10 cellular contexts compared by ENCODE assay signal in the genomic region with DNA sequence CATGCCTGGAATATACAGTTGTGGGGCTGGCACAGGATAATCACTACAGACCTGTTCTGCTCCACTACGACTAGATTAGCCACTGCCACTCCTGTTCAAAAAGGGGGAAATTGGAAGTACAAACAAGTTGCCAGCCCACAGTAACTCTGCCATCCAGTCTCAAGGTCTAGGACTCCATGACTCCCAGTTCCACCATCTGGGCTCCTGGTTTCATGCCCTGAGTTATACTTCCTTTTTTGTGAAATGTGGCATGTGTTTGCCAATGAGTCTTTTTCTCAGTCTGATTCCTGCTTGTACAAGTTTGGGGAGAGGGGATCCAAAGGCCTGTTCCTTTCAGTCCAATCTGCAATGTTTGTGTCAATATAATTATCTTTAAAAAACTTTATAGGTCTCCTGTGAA. TPM values are rescaled to one million over a fixed set of nuclear protein-coding genes. Genes with fewer than 3 reads are reported as not detected.
DNase-seq lines count a peak whose midpoint lies in the region; ATAC-seq and TF ChIP-seq lines count a peak whose summit lies in the region.
"Had no signal": no experiment of that assay in that cellular context is flagged by ENCODE, and none has a peak within 500 bp of the region (broad histone marks: within the 10 kb centered on the region; RNA-seq: fewer than 3 reads in every experiment).

No MANE protein-coding gene starts in this region.

- H3K9me3 ChIP-seq in CD8-positive, alpha-beta T cell (ENCODE audit: low read length), result no peaks in the 10 kb centered on the region
- H3K9me3 ChIP-seq in Karpas-422 (ENCODE audit: low read length), result no peaks in the 10 kb centered on the region

- H3K27me3 ChIP-seq in CD8-positive, alpha-beta T cell (ENCODE audit: insufficient read depth, low read length), result no peaks in the 10 kb centered on the region
- no peaks in the 10 kb centered on the region for H3K27me3 ChIP-seq in Karpas-422 (ENCODE audit: low read length)

- CTCF ChIA-PET in CD8-positive, alpha-beta T cell (lab: Charles Lee), result interaction anchor here (3.7 to 7.0 kb wide), 3 partner anchors 39 to 75 kb away, joined by 19 to 114 read pairs (median 21); a partner anchor contains a TSS
- CTCF ChIA-PET in RWPE1 (lab: Yijun Ruan, JAX), result interaction anchor here (0.7 kb wide), 1 partner anchor 196 kb away, joined by 4 read pairs; no protein-coding TSS in a partner anchor

- no peaks in the 10 kb centered on the region for H3K27me3 Mint-ChIP-seq in CD8-positive, alpha-beta T cell (ENCODE audit: low read depth)
- peaks cover 8% of the 10 kb centered on the region for H3K27me3 Mint-ChIP-seq in activated T-helper 1 cell treated with anti-CD3 and anti-CD28 coated beads, Interleukin-12 subunit alpha, Interleukin-12 subunit beta, Interleukin-2, Interleukin-4 antibody, amounts not matched to agents 30 ng/mL and 10 ng/mL and 1 ng/mL, durations not matched to agents 14 hours and 24 hours and 36 hours (ENCODE audit: insufficient read depth)
- peaks cover 15% of the 10 kb centered on the region for H3K27me3 Mint-ChIP-seq in nephron (ENCODE audit: low read depth)

- H3K9me2 ChIP-seq in Karpas-422 (replicated peaks; ENCODE audit: insufficient read depth, low read length), result no peaks in the 10 kb centered on the region

- POLR2A ChIA-PET in CD8-positive, alpha-beta T cell (lab: Charles Lee), result interaction anchor here (0.6 to 10.0 kb wide), 4 partner anchors 26 to 51 kb away, joined by 5 to 115 read pairs (median 10); a partner anchor contains a TSS
- POLR2A ChIA-PET in RWPE1 (lab: Yijun Ruan, JAX; ENCODE audit: low non-redundant PET), result no interaction called here

- H3K27ac ChIP-seq in CD8-positive, alpha-beta T cell (ENCODE audit: low read depth, low read length), result no peak overlapping the region
- H3K27ac ChIP-seq in Karpas-422 (ENCODE audit: low read length) (no peak overlapping the region), RWPE1 (no peak overlapping the region)

- H3K9ac ChIP-seq in Karpas-422 (ENCODE audit: low read length), result no peak overlapping the region

- H3K4me3 Mint-ChIP-seq in CD8-positive, alpha-beta T cell, result peak overlapping the region; percentile 37
- peak overlapping the region; percentile 56 for H3K4me3 Mint-ChIP-seq in activated T-helper 1 cell treated with anti-CD3 and anti-CD28 coated beads, Interleukin-12 subunit alpha, Interleukin-12 subunit beta, Interleukin-2, Interleukin-4 antibody, amounts not matched to agents 30 ng/mL and 10 ng/mL and 1 ng/mL, durations not matched to agents 14 hours and 24 hours and 36 hours
- peak overlapping the region; percentile 51 to 76 (median 70) for H3K4me3 Mint-ChIP-seq in nephron

- peaks cover 8% of the 10 kb centered on the region for H4K20me1 ChIP-seq in Karpas-422 (ENCODE audit: insufficient read depth, low read depth, low read length)

- peaks cover 53% of the 10 kb centered on the region for H3K4me1 Mint-ChIP-seq in CD8-positive, alpha-beta T cell (ENCODE audit: low read depth)
- H3K4me1 Mint-ChIP-seq in activated T-helper 1 cell treated with anti-CD3 and anti-CD28 coated beads, Interleukin-12 subunit alpha, Interleukin-12 subunit beta, Interleukin-2, Interleukin-4 antibody, amounts not matched to agents 30 ng/mL and 10 ng/mL and 1 ng/mL, durations not matched to agents 14 hours and 24 hours and 36 hours (ENCODE audit: low read depth), result peaks cover 41% of the 10 kb centered on the region
- H3K4me1 Mint-ChIP-seq in nephron, result peaks cover 22% of the 10 kb centered on the region

- H2AFZ ChIP-seq in Karpas-422 (ENCODE audit: low read length), result peak overlapping the region; percentile 55; the same call in 1 of the 2 replicates

- no peak overlapping the region for H3K27ac Mint-ChIP-seq in CD8-positive, alpha-beta T cell
- H3K27ac Mint-ChIP-seq in activated T-helper 1 cell treated with anti-CD3 and anti-CD28 coated beads, Interleukin-12 subunit alpha, Interleukin-12 subunit beta, Interleukin-2, Interleukin-4 antibody, amounts not matched to agents 30 ng/mL and 10 ng/mL and 1 ng/mL, durations not matched to agents 14 hours and 24 hours and 36 hours, result no peak overlapping the region
- H3K27ac Mint-ChIP-seq in nephron, result peak overlapping the region in 1 of 3 experiments; percentile 64

- H3K36me3 Mint-ChIP-seq in CD8-positive, alpha-beta T cell, result peaks cover 8% of the 10 kb centered on the region
- peaks cover 17% of the 10 kb centered on the region for H3K36me3 Mint-ChIP-seq in activated T-helper 1 cell treated with anti-CD3 and anti-CD28 coated beads, Interleukin-12 subunit alpha, Interleukin-12 subunit beta, Interleukin-2, Interleukin-4 antibody, amounts not matched to agents 30 ng/mL and 10 ng/mL and 1 ng/mL, durations not matched to agents 14 hours and 24 hours and 36 hours (ENCODE audit: low read depth)
- H3K36me3 Mint-ChIP-seq in nephron (ENCODE audit: low read depth), result no peaks in the 10 kb centered on the region

- no peak overlapping the region for H3K4me2 ChIP-seq in Karpas-422 (ENCODE audit: low read depth, low read length, poor library complexity, severe bottlenecking)

- H3K36me3 ChIP-seq in CD8-positive, alpha-beta T cell (ENCODE audit: insufficient read depth, low read length), result no peaks in the 10 kb centered on the region
- no peaks in the 10 kb centered on the region for H3K36me3 ChIP-seq in Karpas-422 (ENCODE audit: insufficient read depth, low read length)
- H3K36me3 ChIP-seq: cardiac muscle cell had no signal

- H3K9me3 Mint-ChIP-seq in CD8-positive, alpha-beta T cell, result no peaks in the 10 kb centered on the region
- peaks cover 4% of the 10 kb centered on the region for H3K9me3 Mint-ChIP-seq in activated T-helper 1 cell treated with anti-CD3 and anti-CD28 coated beads, Interleukin-12 subunit alpha, Interleukin-12 subunit beta, Interleukin-2, Interleukin-4 antibody, amounts not matched to agents 30 ng/mL and 10 ng/mL and 1 ng/mL, durations not matched to agents 14 hours and 24 hours and 36 hours
- H3K9me3 Mint-ChIP-seq in nephron, result peaks cover 4% of the 10 kb centered on the region

- no peak for DNase-seq in CD8-positive, alpha-beta T cell
- DNase-seq in Karpas-422 (no peak), RWPE1 (ENCODE audit: low spot score) (no peak), DMS53 treated with DMSO at 0.1 percent for 48 hours (lab: John Stamatoyannopoulos, UW; ENCODE audit: unreplicated experiment) (no peak)
- no peak for DNase-seq in activated T-helper 1 cell treated with anti-CD3 and anti-CD28 coated beads, Interleukin-12 subunit alpha, Interleukin-12 subunit beta, Interleukin-2, Interleukin-4 antibody, amounts not matched to agents 30 ng/mL and 10 ng/mL and 1 ng/mL, durations not matched to agents 14 hours and 24 hours and 36 hours (ENCODE audit: low spot score)
- DNase-seq: NCI-H1417 treated with DMSO at 0.1 percent for 48 hours, NCI-H526 had no signal

- H3K4me3 ChIP-seq in CD8-positive, alpha-beta T cell (ENCODE audit: low read depth, low read length), result no peak overlapping the region
- no peak overlapping the region for H3K4me3 ChIP-seq in Karpas-422 (ENCODE audit: low read length)

- peaks cover 26% of the 10 kb centered on the region for H3K4me1 ChIP-seq in CD8-positive, alpha-beta T cell (ENCODE audit: insufficient read depth, low read length)
- H3K4me1 ChIP-seq in Karpas-422 (ENCODE audit: low read length), result peaks cover 33% of the 10 kb centered on the region

- ATAC-seq in CD8-positive, alpha-beta T cell, result no peak
- ATAC-seq in HG02870 (IDR thresholded peaks at IDR 0.05; ENCODE audit: unreplicated experiment), result no peak

- intact Hi-C loops in CD8-positive, alpha-beta T cell (cut with DNase I, micrococcal nuclease), result no loop called here
- intact Hi-C loops in activated T-helper 1 cell treated with anti-CD3 and anti-CD28 coated beads, Interleukin-12 subunit alpha, Interleukin-12 subunit beta, Interleukin-2, Interleukin-4 antibody, amounts not matched to agents 30 ng/mL and 10 ng/mL and 1 ng/mL, durations not matched to agents 14 hours and 24 hours and 36 hours (cut with micrococcal nuclease), result no loop called here

- peaks cover 14% of the 10 kb centered on the region for H3K79me2 ChIP-seq in Karpas-422 (ENCODE audit: low read length)

- TF ChIP-seq CTCF in CD8-positive, alpha-beta T cell (IDR thresholded peaks at IDR 0.05), result no peak
- TF ChIP-seq CTCF in nephron (IDR thresholded peaks at IDR 0.05; ENCODE audit: unreplicated experiment in 3 of 3), result no peak
- TF ChIP-seq CTCF in RWPE1 (conservative IDR thresholded peaks at IDR 0.05; ENCODE audit: low read depth), result no peak

RNA-seq across cellular contexts. Expression of a gene that starts 1.0 kb away (rescaled TPM):
- total RNA-seq in CD8-positive, alpha-beta T cell, result 10 to 100 TPM; 29.7 to 30.7 TPM
- 13.9 and 29.1 TPM in 2 replicates for total RNA-seq in Karpas-422 (2014; rRNA removed; shearing (Covaris generic); ENCODE audit: low replicate concordance)
- total RNA-seq in activated T-helper 1 cell treated with anti-CD3 and anti-CD28 coated beads, Interleukin-12 subunit alpha, Interleukin-12 subunit beta, Interleukin-2, Interleukin-4 antibody, amounts not matched to agents 30 ng/mL and 10 ng/mL and 1 ng/mL, durations not matched to agents 14 hours and 24 hours and 36 hours, result 21.5 and 23.6 TPM in 2 replicates

RNA-seq across cellular contexts. Expression of a gene that starts 5.3 kb away (rescaled TPM):
- 10 to 100 TPM; 27.5 to 30.0 TPM for total RNA-seq in CD8-positive, alpha-beta T cell
- total RNA-seq in Karpas-422 (2014; rRNA removed; shearing (Covaris generic); ENCODE audit: low replicate concordance), result 41.9 and 62.3 TPM in 2 replicates
- 51.7 and 53.9 TPM in 2 replicates for total RNA-seq in activated T-helper 1 cell treated with anti-CD3 and anti-CD28 coated beads, Interleukin-12 subunit alpha, Interleukin-12 subunit beta, Interleukin-2, Interleukin-4 antibody, amounts not matched to agents 30 ng/mL and 10 ng/mL and 1 ng/mL, durations not matched to agents 14 hours and 24 hours and 36 hours

RNA-seq across cellular contexts. Expression of a gene that starts 21.3 kb away (rescaled TPM):
- total RNA-seq in CD8-positive, alpha-beta T cell, result 1 to 10 TPM; 1.1 to 1.5 TPM
- not detected in 2 replicates for total RNA-seq in Karpas-422 (2014; rRNA removed; shearing (Covaris generic); ENCODE audit: low replicate concordance)
- 1.7 and 1.9 TPM in 2 replicates for total RNA-seq in activated T-helper 1 cell treated with anti-CD3 and anti-CD28 coated beads, Interleukin-12 subunit alpha, Interleukin-12 subunit beta, Interleukin-2, Interleukin-4 antibody, amounts not matched to agents 30 ng/mL and 10 ng/mL and 1 ng/mL, durations not matched to agents 14 hours and 24 hours and 36 hours
- total RNA-seq: cardiac muscle cell had no signal
